ENCODE assay signal across 1 cellular context in genomic region chr12:60144395-60144794, GRCh38.
TF ChIP-seq lines count a peak whose summit lies in the region.

No MANE protein-coding gene starts in this region.

TF ChIP-seq in K562, 482 proteins besides CTCF, POLR2A, EP300 and RAD21 (continued from another document and continues in another):
- TF ChIP-seq HDAC3 (IDR thresholded peaks at IDR 0.05; ENCODE audit: borderline replicate concordance, partially characterized antibody): peak; percentile 85
- peak; percentile 70 for TF ChIP-seq ZNF766 (CRISPR knock-in tag; conservative IDR thresholded peaks at IDR 0.05)
- TF ChIP-seq TEAD1 (CRISPR knock-in tag; IDR thresholded peaks at IDR 0.05): peak in 1 of 2 experiments; percentile 75; a peak in 1 of 4 replicates
- peak in 1 of 2 experiments; percentile 79; a peak in 2 of 4 replicates for TF ChIP-seq ARNT (IDR thresholded peaks at IDR 0.05)
- peak; percentile 92 for TF ChIP-seq CHAMP1 (IDR thresholded peaks at IDR 0.05)
- TF ChIP-seq CXXC5 (CRISPR knock-in tag; IDR thresholded peaks at IDR 0.05): peak; percentile 53
- peak; percentile 40; the same call in 1 of the 2 replicates for TF ChIP-seq TARDBP (IDR thresholded peaks at IDR 0.05)
- peak; percentile 96 for TF ChIP-seq CC2D1A (IDR thresholded peaks at IDR 0.05)
- no peak for TF ChIP-seq ZNF695 (CRISPR knock-in tag; IDR thresholded peaks at IDR 0.05)
- TF ChIP-seq HMGN3 (IDR thresholded peaks at IDR 0.05; ENCODE audit: borderline replicate concordance, extremely low read depth, insufficient read length, low read depth, low read length): peak; percentile 75
- no peak for TF ChIP-seq CGGBP1 (CRISPR knock-in tag; IDR thresholded peaks at IDR 0.05)
- TF ChIP-seq TCF7 (IDR thresholded peaks at IDR 0.05; ENCODE audit: borderline replicate concordance): no peak
- no peak for TF ChIP-seq IRF1 (CRISPR knock-in tag; IDR thresholded peaks at IDR 0.05; ENCODE audit: borderline replicate concordance)
- TF ChIP-seq RCOR1 (IDR thresholded peaks at IDR 0.05; ENCODE audit: borderline replicate concordance in 1 of 2, low read depth in 2 of 2, low read length in 2 of 2): peak in 1 of 2 experiments; percentile 84; a peak in 2 of 4 replicates
- peak; percentile 66 for TF ChIP-seq SMAD1 (IDR thresholded peaks at IDR 0.05; ENCODE audit: low read depth, low read length, partially characterized antibody)
- no peak for TF ChIP-seq RBM22 (IDR thresholded peaks at IDR 0.05; ENCODE audit: low read depth, low read length, poor library complexity, severe bottlenecking)
- TF ChIP-seq JUND (IDR thresholded peaks at IDR 0.05; ENCODE audit: borderline replicate concordance, low read depth, low read length): peak; percentile 50; the same call in 1 of the 2 replicates
- TF ChIP-seq JUND (tag; IDR thresholded peaks at IDR 0.05; ENCODE audit: borderline replicate concordance, low read depth, low read length): no peak; the same call in 2 of the 3 replicates
- peak; percentile 47 for TF ChIP-seq ZNF589 (CRISPR knock-in tag; IDR thresholded peaks at IDR 0.05; ENCODE audit: low read depth)
- TF ChIP-seq ZBTB49 (CRISPR knock-in tag; IDR thresholded peaks at IDR 0.05; ENCODE audit: borderline replicate concordance): no peak
- TF ChIP-seq ZNF764 (CRISPR knock-in tag; IDR thresholded peaks at IDR 0.05; ENCODE audit: low read depth): no peak
- peak; percentile 62; the same call in 1 of the 2 replicates for TF ChIP-seq GATAD2B (IDR thresholded peaks at IDR 0.05; ENCODE audit: borderline replicate concordance)
- TF ChIP-seq KLF16 (IDR thresholded peaks at IDR 0.05): peak; percentile 94
- no peak for TF ChIP-seq ELK3 (CRISPR knock-in tag; IDR thresholded peaks at IDR 0.05)
- peak in 1 of 2 experiments; percentile 82; a peak in 2 of 4 replicates for TF ChIP-seq ZNF639 (CRISPR knock-in tag; conservative IDR thresholded peaks at IDR 0.05 in 1 of 2, IDR thresholded peaks at IDR 0.05 in 1 of 2)
- peak in 1 of 2 experiments; percentile 58; a peak in 1 of 4 replicates for TF ChIP-seq FOXA3 (CRISPR knock-in tag; conservative IDR thresholded peaks at IDR 0.05 in 1 of 2, IDR thresholded peaks at IDR 0.05 in 1 of 2)
- no peak for TF ChIP-seq ZNF217 (CRISPR knock-in tag; IDR thresholded peaks at IDR 0.05)
- 0 out of 2 replicates have a peak, but pooled peaks have one; percentile 58 for TF ChIP-seq DDX20 (tag; IDR thresholded peaks at IDR 0.05; ENCODE audit: low read depth)
- TF ChIP-seq FOXM1 (IDR thresholded peaks at IDR 0.05; ENCODE audit: low read depth): peak; percentile 97
- TF ChIP-seq FOXM1 (CRISPR knock-in tag; IDR thresholded peaks at IDR 0.05; ENCODE audit: low read depth): no peak
- TF ChIP-seq FOXJ2 (tag; IDR thresholded peaks at IDR 0.05): peak; percentile 70; the same call in 1 of the 2 replicates
- TF ChIP-seq TBL1XR1 (IDR thresholded peaks at IDR 0.05; ENCODE audit: low read length in 2 of 2): peak in 1 of 2 experiments; percentile 93; a peak in 2 of 4 replicates
- TF ChIP-seq STAT6 (CRISPR knock-in tag; IDR thresholded peaks at IDR 0.05): no peak
- no peak for TF ChIP-seq GTF2E2 (tag; IDR thresholded peaks at IDR 0.05)
- peak; percentile 95 for TF ChIP-seq SMARCA4 (IDR thresholded peaks at IDR 0.05)
- peak in 1 of 2 experiments; percentile 34; a peak in 1 of 4 replicates for TF ChIP-seq MAZ (CRISPR knock-in tag; conservative IDR thresholded peaks at IDR 0.05 in 1 of 2, IDR thresholded peaks at IDR 0.05 in 1 of 2)
- TF ChIP-seq CSDE1 (IDR thresholded peaks at IDR 0.05): no peak
- peak; percentile 26 to 65; a peak in 1 of 4 replicates for TF ChIP-seq ZNF318 (IDR thresholded peaks at IDR 0.05; ENCODE audit: borderline replicate concordance in 1 of 2, low read depth in 1 of 2)
- peak; percentile 26; the same call in 1 of the 2 replicates for TF ChIP-seq ATF4 (CRISPR knock-in tag; IDR thresholded peaks at IDR 0.05)
